8 cellular contexts compared by ENCODE assay signal in genomic region chr10:89837173-89838001, GRCh38.
DNase-seq lines count a peak whose midpoint lies in the region; ATAC-seq and TF ChIP-seq lines count a peak whose summit lies in the region.

No MANE protein-coding gene starts in this region.

- H3K36me3 ChIP-seq in heart right ventricle (no peaks in the 10 kb centered on the region), spleen (no peaks in the 10 kb centered on the region), SJCRH30 (no peaks in the 10 kb centered on the region)

- H3K4me1 ChIP-seq in heart right ventricle = peaks cover 0 to 13% (median 5%) of the 10 kb centered on the region in 9 donors
- H3K4me1 ChIP-seq in spleen = peaks cover 0 to 21% (median 8%) of the 10 kb centered on the region in 6 donors
- no peaks in the 10 kb centered on the region for H3K4me1 ChIP-seq in SJCRH30

- H3K27ac ChIP-seq in heart right ventricle = peak overlapping the region in 5 of 10 donors; percentile 9 to 67 (median 48)
- H3K27ac ChIP-seq in spleen = peak overlapping the region in 5 of 8 donors; percentile 20 to 51 (median 37)
- H3K27ac ChIP-seq in SJCRH30 = no peak overlapping the region

- peak overlapping the region; percentile 31 for H3K4me3 ChIP-seq in GM12865 (ENCODE audit: low read depth, low read length)
- peak overlapping the region; percentile 5 to 75 (median 58) for H3K4me3 ChIP-seq in heart right ventricle
- H3K4me3 ChIP-seq in spleen = peak overlapping the region; percentile 45 to 76 (median 50)
- no peak overlapping the region for H3K4me3 ChIP-seq in SJCRH30

- intact Hi-C loops in heart right ventricle (cut with DNase I) = no loop called here
- intact Hi-C loops in spleen (cut with DNase I; ENCODE audit: low total_unique reads) = no loop called here

- no peak for TF ChIP-seq CTCF in GM12865 (IDR thresholded peaks at IDR 0.05; ENCODE audit: insufficient read depth, low read depth, low read length, missing control alignments)
- peak in 2 of 9 donors; percentile 11 to 17 for TF ChIP-seq CTCF in heart right ventricle (IDR thresholded peaks at IDR 0.05)
- TF ChIP-seq CTCF in spleen (IDR thresholded peaks at IDR 0.05 in 8 of 11, conservative IDR thresholded peaks at IDR 0.05 in 3 of 11) = peak in 1 of 11 experiments; percentile 3

- H3K9me3 ChIP-seq in heart right ventricle (peaks cover 0 to 12% (median 0%) of the 10 kb centered on the region in 11 donors), spleen (peaks cover 0 to 9% (median 7%) of the 10 kb centered on the region in 8 donors), SJCRH30 (replicated peaks) (no peaks in the 10 kb centered on the region)

- 9% methylated on average over 60 of the region's 60 CpGs for WGBS in heart right ventricle, 2 donors
- 0 to 8% (median 4%) methylated on average over 42 to 60 of the region's 60 CpGs for WGBS in spleen, 5 donors

- DNase-seq in GM12865 (ENCODE audit: low read depth) (peak; percentile 45), heart right ventricle (peak in 1 of 2 donors; percentile 27), spleen (peak; percentile 87), SJCRH30 (no peak), LoVo (ENCODE audit: low spot score) (no peak)
- DNase-seq in activated effector memory CD4-positive, alpha-beta T cell treated with anti-CD3 and anti-CD28 coated beads, Interleukin-2, amount 50 U/mL, for 16 hours = peak; percentile 71
- DNase-seq in NK-92 treated with Interleukin-12 subunit alpha and Interleukin-12 subunit beta, amount 100 ng/mL, for 24 hours (lab: John Stamatoyannopoulos, UW) = no peak

- ATAC-seq in HG03432 (IDR thresholded peaks at IDR 0.05; ENCODE audit: unreplicated experiment) (peak; percentile 68), heart right ventricle (peak; percentile 28 to 75 (median 50))

- H3K27me3 ChIP-seq in heart right ventricle = peaks cover 0 to 32% (median 15%) of the 10 kb centered on the region in 7 donors
- peaks cover 0 to 31% (median 6%) of the 10 kb centered on the region in 7 donors for H3K27me3 ChIP-seq in spleen (replicated peaks in 1 of 7)
- no peaks in the 10 kb centered on the region for H3K27me3 ChIP-seq in SJCRH30

- TF ChIP-seq POLR2A in spleen (IDR thresholded peaks at IDR 0.05) = no peak

Comparison
In these comparisons a context has a peak if more than half of its experiments do, and no peak if none do; other contexts are left out.
1. DNase-seq: peak in GM12865 (single experiment), activated effector memory CD4-positive, alpha-beta T cell treated with anti-CD3 and anti-CD28 coated beads, Interleukin-2, amount 50 U/mL, for 16 hours (single experiment) and spleen (single experiment); none in NK-92 treated with Interleukin-12 subunit alpha and Interleukin-12 subunit beta, amount 100 ng/mL, for 24 hours (single experiment), SJCRH30 (0 of 2) and LoVo (single experiment).